In genomic region chr16:85051067-85051709, GRCh38 we compare ENCODE assay signal across 14 cellular contexts. TPM values are rescaled to one million over a fixed set of nuclear protein-coding genes. Genes with fewer than 3 reads are reported as not detected.
A peak's percentile ranks its signal among the peaks of the same experiment; 100 is the strongest.
DNase-seq lines count a peak whose midpoint lies in the region; ATAC-seq and TF ChIP-seq lines count a peak whose summit lies in the region.
"Had no signal": no experiment of that assay in that cellular context is flagged by ENCODE, and none has a peak within 500 bp of the region (broad histone marks: within the 10 kb centered on the region; RNA-seq: fewer than 3 reads in every experiment).

No MANE protein-coding gene starts in this region.

- H3K27me3 ChIP-seq in brain microvascular endothelial cell (replicated peaks): no peaks in the 10 kb centered on the region
- no peaks in the 10 kb centered on the region for H3K27me3 ChIP-seq in osteoblast (ENCODE audit: insufficient read depth, low read length)
- H3K27me3 ChIP-seq in vagina: no peaks in the 10 kb centered on the region

- peaks cover 69% of the 10 kb centered on the region for H3K4me1 Mint-ChIP-seq in activated naive CD8-positive, alpha-beta T cell (ENCODE audit: low read depth)
- H3K4me1 Mint-ChIP-seq in activated naive CD8-positive, alpha-beta T cell treated with anti-CD3 and anti-CD28 coated beads, Interleukin-2, amount 50 U/mL, for 24 hours: peaks cover 43% of the 10 kb centered on the region

- peaks cover 17% of the 10 kb centered on the region for H4K20me1 ChIP-seq in osteoblast (ENCODE audit: insufficient read depth, low read length)

- no peaks in the 10 kb centered on the region for H3K27me3 Mint-ChIP-seq in activated naive CD8-positive, alpha-beta T cell
- H3K27me3 Mint-ChIP-seq in activated naive CD8-positive, alpha-beta T cell treated with anti-CD3 and anti-CD28 coated beads, Interleukin-2, amount 50 U/mL, for 24 hours: no peaks in the 10 kb centered on the region

- H3K27ac ChIP-seq in brain microvascular endothelial cell (peak overlapping the region; percentile 23), osteoblast (ENCODE audit: low read depth, low read length) (peak overlapping the region; percentile 76), vagina (peak overlapping the region; percentile 74)

- H3K79me2 ChIP-seq in osteoblast (ENCODE audit: insufficient read depth, low read length): peaks cover 9% of the 10 kb centered on the region

- no peak for TF ChIP-seq CTCF in brain microvascular endothelial cell (IDR thresholded peaks at IDR 0.05; ENCODE audit: low read depth, low read length, missing control alignments)
- no peak for TF ChIP-seq CTCF in osteoblast (IDR thresholded peaks at IDR 0.05; ENCODE audit: extremely low read depth, low read depth, low read length)
- no peak for TF ChIP-seq CTCF in vagina (IDR thresholded peaks at IDR 0.05)

- peak overlapping the region; percentile 17 for H3K4me3 Mint-ChIP-seq in activated naive CD8-positive, alpha-beta T cell
- H3K4me3 Mint-ChIP-seq in activated naive CD8-positive, alpha-beta T cell treated with anti-CD3 and anti-CD28 coated beads, Interleukin-2, amount 50 U/mL, for 24 hours: no peak overlapping the region
- H3K4me3 Mint-ChIP-seq: H9 had no signal

- no peak for TF ChIP-seq POLR2A in vagina (IDR thresholded peaks at IDR 0.05)

- H3K4me1 ChIP-seq in osteoblast (ENCODE audit: insufficient read depth, low read length) (peaks cover 29% of the 10 kb centered on the region), vagina (peaks cover 43% of the 10 kb centered on the region)

- H3K4me3 ChIP-seq in brain microvascular endothelial cell (ENCODE audit: low read depth, low read length) (no peak overlapping the region), osteoblast (ENCODE audit: insufficient read depth, low read length) (no peak overlapping the region), vagina (peak overlapping the region in 1 of 2 donors; percentile 10)

- H3K36me3 ChIP-seq in brain microvascular endothelial cell (replicated peaks): no peaks in the 10 kb centered on the region
- no peaks in the 10 kb centered on the region for H3K36me3 ChIP-seq in osteoblast (ENCODE audit: insufficient read depth, low read length)
- no peaks in the 10 kb centered on the region for H3K36me3 ChIP-seq in vagina

- H3K27ac Mint-ChIP-seq in activated naive CD8-positive, alpha-beta T cell: peak overlapping the region; percentile 73
- H3K27ac Mint-ChIP-seq in activated naive CD8-positive, alpha-beta T cell treated with anti-CD3 and anti-CD28 coated beads, Interleukin-2, amount 50 U/mL, for 24 hours: no peak overlapping the region
- H3K27ac Mint-ChIP-seq: H9 had no signal

- H3K9me3 ChIP-seq in osteoblast (ENCODE audit: low read depth, low read length): no peaks in the 10 kb centered on the region
- H3K9me3 ChIP-seq in vagina: no peaks in the 10 kb centered on the region

- in situ Hi-C loops in brain microvascular endothelial cell (cut with HindIII; ENCODE audit: low pct_ligation_motif_present, low sequenced_read_pairs): no loop called here

- no peak for ATAC-seq in activated naive CD8-positive, alpha-beta T cell treated with anti-CD3 and anti-CD28 coated beads, Interleukin-2, amount 50 U/mL, for 24 hours

- no peak for DNase-seq in activated naive CD8-positive, alpha-beta T cell treated with anti-CD3 and anti-CD28 coated beads, Interleukin-2, amount 50 U/mL, for 24 hours
- no peak for DNase-seq in brain microvascular endothelial cell
- DNase-seq in osteoblast (ENCODE audit: insufficient read length, low spot score, missing footprints): no peak
- no peak for DNase-seq in vagina (ENCODE audit: extremely low spot score in 2 of 2)
- no peak for DNase-seq in midbrain (lab: John Stamatoyannopoulos, UW)
- no peak for DNase-seq in NCI-H2029 (lab: John Stamatoyannopoulos, UW)
- no peak for DNase-seq in nucleus accumbens (lab: John Stamatoyannopoulos, UW)
- DNase-seq: 8988T, DMS53, H9, NCI-H1417 treated with DMSO at 0.1 percent for 48 hours, NCI-H2081, NCI-H510A treated with DMSO at 0.1 percent for 48 hours had no signal

- H3K4me2 ChIP-seq in osteoblast (ENCODE audit: insufficient read depth, low read length): peak overlapping the region; percentile 60

- peak overlapping the region; percentile 53 for H2AFZ ChIP-seq in osteoblast (ENCODE audit: low read length)

- peaks cover 10% of the 10 kb centered on the region for H3K36me3 Mint-ChIP-seq in activated naive CD8-positive, alpha-beta T cell
- peaks cover 2% of the 10 kb centered on the region for H3K36me3 Mint-ChIP-seq in activated naive CD8-positive, alpha-beta T cell treated with anti-CD3 and anti-CD28 coated beads, Interleukin-2, amount 50 U/mL, for 24 hours (ENCODE audit: low read depth)

- intact Hi-C loops in vagina (cut with DNase I): no loop called here

- H3K9me3 Mint-ChIP-seq in activated naive CD8-positive, alpha-beta T cell (ENCODE audit: low read depth): no peaks in the 10 kb centered on the region
- H3K9me3 Mint-ChIP-seq in activated naive CD8-positive, alpha-beta T cell treated with anti-CD3 and anti-CD28 coated beads, Interleukin-2, amount 50 U/mL, for 24 hours: no peaks in the 10 kb centered on the region
- H3K9me3 Mint-ChIP-seq: H9 had no signal

RNA-seq across cellular contexts. Expression of gene KIAA0513, which starts 23.6 kb away (rescaled TPM):
- 34.5 and 35.1 TPM in 2 replicates for total RNA-seq in osteoblast
- total RNA-seq in vagina: 26.8 TPM

RNA-seq across cellular contexts. Expression of gene ZDHHC7, which starts 39.9 kb away (rescaled TPM):
- total RNA-seq in osteoblast (134 and 139 TPM in 2 replicates), vagina (37.3 TPM)

Comparison
In these comparisons a context has a peak if more than half of its experiments do, and no peak if none do; other contexts are left out.
1. H3K27ac ChIP-seq: peak in every context shown above with its lines; median percentile 76 in osteoblast; 74 in vagina; 23 in brain microvascular endothelial cell.